Comparison of ENCODE assay signal across 23 cellular contexts in genomic region chr12:92911339-92911738, GRCh38. TPM values are rescaled to one million over a fixed set of nuclear protein-coding genes. Genes with fewer than 3 reads are reported as not detected.
DNase-seq lines count a peak whose midpoint lies in the region; ATAC-seq and TF ChIP-seq lines count a peak whose summit lies in the region.
"Had no signal": no experiment of that assay in that cellular context is flagged by ENCODE, and none has a peak within 500 bp of the region (broad histone marks: within the 10 kb centered on the region; RNA-seq: fewer than 3 reads in every experiment).

No MANE protein-coding gene starts in this region.

- no peaks in the 10 kb centered on the region for H3K9me3 ChIP-seq in CD8-positive, alpha-beta T cell (ENCODE audit: low read length)
- H3K9me3 ChIP-seq in SJCRH30 (replicated peaks), result peaks cover 7% of the 10 kb centered on the region; the same call in 1 of the 2 replicates
- H3K9me3 ChIP-seq: gastrocnemius medialis, neutrophil, SJSA1 had no signal

- H3K36me3 ChIP-seq in CD8-positive, alpha-beta T cell (ENCODE audit: insufficient read depth, low read length), result no peaks in the 10 kb centered on the region
- no peaks in the 10 kb centered on the region for H3K36me3 ChIP-seq in SJCRH30
- H3K36me3 ChIP-seq: gastrocnemius medialis, lower lobe of right lung, neutrophil had no signal

- no peak overlapping the region for H3K27ac ChIP-seq in CD8-positive, alpha-beta T cell (ENCODE audit: low read depth, low read length)
- peak overlapping the region; percentile 83 for H3K27ac ChIP-seq in SJCRH30
- H3K27ac ChIP-seq in epithelial cell of prostate, result peak overlapping the region; percentile 66
- H3K27ac ChIP-seq: 22Rv1, lower lobe of right lung, neutrophil, SJSA1 had no signal

- H3K4me1 Mint-ChIP-seq in CD8-positive, alpha-beta T cell (ENCODE audit: low read depth), result peaks cover 62% of the 10 kb centered on the region

- CTCF ChIA-PET in CD8-positive, alpha-beta T cell (lab: Charles Lee), result interaction anchor here (1.2 to 7.1 kb wide), 2 partner anchors 17 to 127 kb away, joined by 4 to 58 read pairs; partner anchors contain the start of gene EEA1

- intact Hi-C loops in CD8-positive, alpha-beta T cell (cut with DNase I, micrococcal nuclease), result loop anchor here in 1 of 2 experiments (1.0 kb wide), 1 partner anchor 18 kb away; the partner anchor contains the start of gene EEA1

- H3K27me3 Mint-ChIP-seq in CD8-positive, alpha-beta T cell (ENCODE audit: low read depth), result no peaks in the 10 kb centered on the region
- H3K27me3 Mint-ChIP-seq: central memory CD8-positive, alpha-beta T cell had no signal

- peak overlapping the region; percentile 82 for H3K27ac Mint-ChIP-seq in CD8-positive, alpha-beta T cell

- POLR2A ChIA-PET in CD8-positive, alpha-beta T cell (lab: Charles Lee), result interaction anchor here (1.5 to 1.8 kb wide), 2 partner anchors 11 to 17 kb away, joined by 4 to 7 read pairs; no protein-coding TSS in a partner anchor

- H3K4me1 ChIP-seq in CD8-positive, alpha-beta T cell (ENCODE audit: insufficient read depth, low read length), result peaks cover 33% of the 10 kb centered on the region
- H3K4me1 ChIP-seq in SJCRH30, result peaks cover 22% of the 10 kb centered on the region
- H3K4me1 ChIP-seq: SJSA1 had no signal

- H3K4me3 Mint-ChIP-seq in CD8-positive, alpha-beta T cell, result no peak overlapping the region
- H3K4me3 Mint-ChIP-seq: central memory CD8-positive, alpha-beta T cell had no signal

- H3K36me3 Mint-ChIP-seq in CD8-positive, alpha-beta T cell, result peaks cover 2% of the 10 kb centered on the region

- no peak overlapping the region for H3K4me3 ChIP-seq in CD8-positive, alpha-beta T cell (ENCODE audit: low read depth, low read length)
- no peak overlapping the region for H3K4me3 ChIP-seq in SJCRH30
- H3K4me3 ChIP-seq: gastrocnemius medialis, lower lobe of right lung, SJSA1 had no signal

- DNase-seq in NOMO-1 treated with DMSO at 0.1 percent for 48 hours (lab: John Stamatoyannopoulos, UW; ENCODE audit: unreplicated experiment) (peak; percentile 57), NOMO-1 treated with dmso at 0.1 percent for 144 hours (lab: John Stamatoyannopoulos, UW; ENCODE audit: unreplicated experiment) (no peak), SJCRH30 (no peak), epithelial cell of prostate (ENCODE audit: low read depth, low spot score) (no peak), SHP77 treated with DMSO at 0.1 percent for 48 hours (lab: John Stamatoyannopoulos, UW) (no peak), putamen (ENCODE audit: low spot score) (no peak)
- DNase-seq in CD8-positive, alpha-beta T cell, result no peak
- no peak for DNase-seq in activated CD8-positive, alpha-beta memory T cell treated with anti-CD3 and anti-CD28 coated beads for 24 hours
- DNase-seq: activated CD4-positive, CD25-positive, alpha-beta regulatory T cell; aorta; Calu3; erythroblast; gastrocnemius medialis; hypothalamus; Karpas-422; kidney; lower lobe of right lung; T-helper 9 cell had no signal

- H3K27me3 ChIP-seq in CD8-positive, alpha-beta T cell (ENCODE audit: insufficient read depth, low read length), result no peaks in the 10 kb centered on the region
- no peaks in the 10 kb centered on the region for H3K27me3 ChIP-seq in SJCRH30
- H3K27me3 ChIP-seq: gastrocnemius medialis, neutrophil, SJSA1 had no signal

- ATAC-seq in CD8-positive, alpha-beta T cell, result no peak
- ATAC-seq: gastrocnemius medialis, HCT116 had no signal

- H3K9me3 Mint-ChIP-seq in CD8-positive, alpha-beta T cell, result no peaks in the 10 kb centered on the region
- H3K9me3 Mint-ChIP-seq: central memory CD8-positive, alpha-beta T cell had no signal

- TF ChIP-seq CTCF in CD8-positive, alpha-beta T cell (IDR thresholded peaks at IDR 0.05), result no peak

RNA-seq across cellular contexts. Expression of gene EEA1, which starts 17.8 kb away (rescaled TPM):
- total RNA-seq in CD8-positive, alpha-beta T cell, result 1 to 10 TPM; 4.3 to 6.9 TPM
- 8.2 and 13.6 TPM in 2 replicates for total RNA-seq in SJCRH30 (2014; rRNA removed; shearing (Covaris generic))
